In genomic region chr19:55368701-55369563, GRCh38 we compare ENCODE assay signal across 10 cellular contexts. TPM values are rescaled to one million over a fixed set of nuclear protein-coding genes. Genes with fewer than 3 reads are reported as not detected.
A peak's percentile ranks its signal among the peaks of the same experiment; 100 is the strongest.
DNase-seq lines count a peak whose midpoint lies in the region; ATAC-seq and TF ChIP-seq lines count a peak whose summit lies in the region.
"Had no signal": no experiment of that assay in that cellular context is flagged by ENCODE, and none has a peak within 500 bp of the region (broad histone marks: within the 10 kb centered on the region; RNA-seq: fewer than 3 reads in every experiment).

No MANE protein-coding gene starts in this region.

- TF ChIP-seq POLR2A in spleen (IDR thresholded peaks at IDR 0.05) (no peak), ovary (IDR thresholded peaks at IDR 0.05) (no peak)

- H3K4me1 ChIP-seq in spleen (peaks cover 0 to 23% (median 15%) of the 10 kb centered on the region in 6 donors), ovary (ENCODE audit: insufficient read depth) (no peaks in the 10 kb centered on the region)

- peak overlapping the region; percentile 62 for H3K27ac Mint-ChIP-seq in glutamatergic neuron (ENCODE audit: unreplicated experiment)

- H3K27ac ChIP-seq in spleen (no peak overlapping the region), ovary (no peak overlapping the region)

- H3K4me3 ChIP-seq in spleen (peak overlapping the region in 6 of 8 donors; percentile 9 to 61 (median 16)), ovary (no peak overlapping the region)

- H3K27me3 Mint-ChIP-seq in glutamatergic neuron (ENCODE audit: unreplicated experiment): peaks cover 7% of the 10 kb centered on the region

- TF ChIP-seq EP300 in ovary (IDR thresholded peaks at IDR 0.05): no peak

- peaks cover 5 to 84% (median 55%) of the 10 kb centered on the region in 7 donors for H3K27me3 ChIP-seq in spleen (replicated peaks in 1 of 7)
- peaks cover 2% of the 10 kb centered on the region for H3K27me3 ChIP-seq in ovary

- DNase-seq in activated CD4-positive, alpha-beta T cell treated with anti-CD3 and anti-CD28 coated beads for 48 hours: peak; percentile 42
- DNase-seq in activated CD4-positive, alpha-beta T cell treated with anti-CD3 and anti-CD28 coated beads for 1 hour: no peak
- DNase-seq in glutamatergic neuron: peak; percentile 74
- DNase-seq in spleen: no peak
- no peak for DNase-seq in T1000 (lab: John Stamatoyannopoulos, UW)
- no peak for DNase-seq in ovary
- DNase-seq: MV-4-11 had no signal

- intact Hi-C loops in spleen (cut with DNase I; ENCODE audit: low total_unique reads): no loop called here
- intact Hi-C loops in ovary (cut with DNase I): no loop called here

- peaks cover 14% of the 10 kb centered on the region for H3K4me1 Mint-ChIP-seq in glutamatergic neuron (ENCODE audit: low read depth, unreplicated experiment)

- ATAC-seq in SK-N-SH treated with all-trans-retinoic acid at 6 μM for 48 hours (peak; percentile 32), HG03039 (IDR thresholded peaks at IDR 0.05; ENCODE audit: unreplicated experiment) (no peak)

- H3K36me3 Mint-ChIP-seq in glutamatergic neuron (ENCODE audit: unreplicated experiment): no peaks in the 10 kb centered on the region

- peak overlapping the region; percentile 55 for H3K4me3 Mint-ChIP-seq in glutamatergic neuron (ENCODE audit: unreplicated experiment)

- H3K36me3 ChIP-seq in spleen (no peaks in the 10 kb centered on the region), ovary (no peaks in the 10 kb centered on the region)

- peaks cover 14% of the 10 kb centered on the region for H3K9me3 Mint-ChIP-seq in glutamatergic neuron (ENCODE audit: unreplicated experiment)

- H3K9me3 ChIP-seq in spleen (no peaks in the 10 kb centered on the region), ovary (no peaks in the 10 kb centered on the region)

- TF ChIP-seq CTCF in glutamatergic neuron (IDR thresholded peaks at IDR 0.05; ENCODE audit: partially characterized antibody, unreplicated experiment) (no peak), spleen (IDR thresholded peaks at IDR 0.05 in 8 of 11, conservative IDR thresholded peaks at IDR 0.05 in 3 of 11) (no peak), ovary (IDR thresholded peaks at IDR 0.05) (no peak)

- 13 to 27% (median 20%) methylated on average over 18 to 54 of the region's 54 CpGs for WGBS in spleen, 5 donors
- WGBS in ovary, 3 donors: 3 to 15% (median 5%) methylated on average over 25 to 54 of the region's 54 CpGs

TF ChIP-seq in SK-N-SH treated with all-trans-retinoic acid at 6 μM for 48 hours, 23 proteins besides CTCF, POLR2A, EP300 and RAD21 (continues in another document):
- TF ChIP-seq ARNTL (CRISPR knock-in tag; IDR thresholded peaks at IDR 0.05; ENCODE audit: borderline replicate concordance, low read depth) (no peak), OSR1 (CRISPR knock-in tag; IDR thresholded peaks at IDR 0.05) (no peak), CSDC2 (CRISPR knock-in tag; IDR thresholded peaks at IDR 0.05) (no peak), ZFP30 (CRISPR knock-in tag; IDR thresholded peaks at IDR 0.05) (no peak), RARB (CRISPR knock-in tag; IDR thresholded peaks at IDR 0.05) (no peak), GLIS3 (CRISPR knock-in tag; IDR thresholded peaks at IDR 0.05) (no peak), CREB5 (CRISPR knock-in tag; IDR thresholded peaks at IDR 0.05; ENCODE audit: low read depth) (no peak), ZNF70 (CRISPR knock-in tag; IDR thresholded peaks at IDR 0.05) (no peak), ZFP3 (CRISPR knock-in tag; IDR thresholded peaks at IDR 0.05) (no peak), POU6F1 (CRISPR knock-in tag; IDR thresholded peaks at IDR 0.05; ENCODE audit: borderline replicate concordance, low read depth) (no peak), PPARA (CRISPR knock-in tag; IDR thresholded peaks at IDR 0.05; ENCODE audit: borderline replicate concordance) (no peak)
- TF ChIP-seq, protein P1, sequence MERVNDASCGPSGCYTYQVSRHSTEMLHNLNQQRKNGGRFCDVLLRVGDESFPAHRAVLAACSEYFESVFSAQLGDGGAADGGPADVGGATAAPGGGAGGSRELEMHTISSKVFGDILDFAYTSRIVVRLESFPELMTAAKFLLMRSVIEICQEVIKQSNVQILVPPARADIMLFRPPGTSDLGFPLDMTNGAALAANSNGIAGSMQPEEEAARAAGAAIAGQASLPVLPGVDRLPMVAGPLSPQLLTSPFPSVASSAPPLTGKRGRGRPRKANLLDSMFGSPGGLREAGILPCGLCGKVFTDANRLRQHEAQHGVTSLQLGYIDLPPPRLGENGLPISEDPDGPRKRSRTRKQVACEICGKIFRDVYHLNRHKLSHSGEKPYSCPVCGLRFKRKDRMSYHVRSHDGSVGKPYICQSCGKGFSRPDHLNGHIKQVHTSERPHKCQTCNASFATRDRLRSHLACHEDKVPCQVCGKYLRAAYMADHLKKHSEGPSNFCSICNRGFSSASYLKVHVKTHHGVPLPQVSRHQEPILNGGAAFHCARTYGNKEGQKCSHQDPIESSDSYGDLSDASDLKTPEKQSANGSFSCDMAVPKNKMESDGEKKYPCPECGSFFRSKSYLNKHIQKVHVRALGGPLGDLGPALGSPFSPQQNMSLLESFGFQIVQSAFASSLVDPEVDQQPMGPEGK (CRISPR knock-in tag; IDR thresholded peaks at IDR 0.05; ENCODE audit: borderline replicate concordance): no peak
- TF ChIP-seq, protein P2, sequence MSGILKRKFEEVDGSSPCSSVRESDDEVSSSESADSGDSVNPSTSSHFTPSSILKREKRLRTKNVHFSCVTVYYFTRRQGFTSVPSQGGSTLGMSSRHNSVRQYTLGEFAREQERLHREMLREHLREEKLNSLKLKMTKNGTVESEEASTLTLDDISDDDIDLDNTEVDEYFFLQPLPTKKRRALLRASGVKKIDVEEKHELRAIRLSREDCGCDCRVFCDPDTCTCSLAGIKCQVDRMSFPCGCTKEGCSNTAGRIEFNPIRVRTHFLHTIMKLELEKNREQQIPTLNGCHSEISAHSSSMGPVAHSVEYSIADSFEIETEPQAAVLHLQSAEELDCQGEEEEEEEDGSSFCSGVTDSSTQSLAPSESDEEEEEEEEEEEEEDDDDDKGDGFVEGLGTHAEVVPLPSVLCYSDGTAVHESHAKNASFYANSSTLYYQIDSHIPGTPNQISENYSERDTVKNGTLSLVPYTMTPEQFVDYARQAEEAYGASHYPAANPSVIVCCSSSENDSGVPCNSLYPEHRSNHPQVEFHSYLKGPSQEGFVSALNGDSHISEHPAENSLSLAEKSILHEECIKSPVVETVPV (CRISPR knock-in tag; IDR thresholded peaks at IDR 0.05): no peak

RNA-seq across cellular contexts. Expression of gene IL11, which starts 1.3 kb away (rescaled TPM):
- total RNA-seq in glutamatergic neuron (ENCODE audit: unreplicated experiment) (18.1 TPM), spleen (under 1 TPM in 1 of 7 donors, not detected in 6; 0.23 TPM), ovary (1 to 10 TPM in 1 of 7 donors, under 1 TPM in 1, not detected in 5; 0.11 to 1.3 TPM)
- polyA plus RNA-seq in spleen (under 1 TPM in 2 of 3 donors, not detected in 1; 0.04 to 0.06 TPM), ovary (under 1 TPM in 1 of 2 donors, not detected in 1; 0.08 TPM)

RNA-seq across cellular contexts. Expression of gene GARIN5B, which starts 5.9 kb away (rescaled TPM):
- total RNA-seq in glutamatergic neuron (ENCODE audit: unreplicated experiment) (0.17 TPM), spleen (not detected), ovary (not detected)
- polyA plus RNA-seq in spleen (not detected), ovary (not detected)
- polyA plus RNA-seq: esophagus had no signal

RNA-seq across cellular contexts. Expression of gene TMEM190, which starts 7.7 kb away (rescaled TPM):
- total RNA-seq in glutamatergic neuron (ENCODE audit: unreplicated experiment): 3.7 TPM
- not detected for total RNA-seq in spleen
- polyA plus RNA-seq in spleen: under 1 TPM in 1 of 3 donors, not detected in 2; 0.20 TPM
- 10 to 100 TPM in 1 of 7 donors, 1 to 10 TPM in 3, under 1 TPM in 1, not detected in 2; 0.72 to 45.1 (median 2.5) TPM for total RNA-seq in ovary
- polyA plus RNA-seq in ovary: not detected
- polyA plus RNA-seq: esophagus had no signal

RNA-seq across cellular contexts. Expression of gene COX6B2, which starts 14.4 kb away (rescaled TPM):
- 2.8 TPM for total RNA-seq in glutamatergic neuron (ENCODE audit: unreplicated experiment)
- 1 to 10 TPM in 1 of 7 donors, under 1 TPM in 4, not detected in 2; 0.30 to 1.6 (median 0.63) TPM for total RNA-seq in spleen
- polyA plus RNA-seq in spleen: under 1 TPM in 2 of 3 donors, not detected in 1; 0.06 to 0.08 TPM
- 1 to 10 TPM in 1 of 7 donors, under 1 TPM in 5, not detected in 1; 0.20 to 1.5 (median 0.46) TPM for total RNA-seq in ovary
- under 1 TPM in 1 of 2 donors, not detected in 1; 0.10 TPM for polyA plus RNA-seq in ovary

RNA-seq across cellular contexts. Expression of gene TMEM238, which starts 15.2 kb away (rescaled TPM):
- 1.3 TPM for total RNA-seq in glutamatergic neuron (ENCODE audit: unreplicated experiment)
- total RNA-seq in spleen: 1 to 10 TPM; 3.7 to 8.8 (median 5.0) TPM
- under 1 TPM in 2 of 3 donors, not detected in 1; 0.17 to 0.32 TPM for polyA plus RNA-seq in spleen
- total RNA-seq in ovary: 10 to 100 TPM in 1 of 7 donors, 1 to 10 TPM in 5, under 1 TPM in 1; 0.93 to 31.2 (median 2.5) TPM
- under 1 TPM in 1 of 2 donors, not detected in 1; 0.10 TPM for polyA plus RNA-seq in ovary

Comparison
In these comparisons a context has a peak if more than half of its experiments do, and no peak if none do; other contexts are left out.
1. DNase-seq: peak in activated CD4-positive, alpha-beta T cell treated with anti-CD3 and anti-CD28 coated beads for 48 hours (single experiment) and glutamatergic neuron (single experiment); none in activated CD4-positive, alpha-beta T cell treated with anti-CD3 and anti-CD28 coated beads for 1 hour (single experiment), spleen (single experiment), T1000 (single experiment) and ovary (0 of 5).